ENCODE assay signal across 8 cellular contexts in genomic region chr1:8217011-8217711, GRCh38.
DNase-seq lines count a peak whose midpoint lies in the region; ATAC-seq and TF ChIP-seq lines count a peak whose summit lies in the region.

No MANE protein-coding gene starts in this region.

- H3K27ac ChIP-seq in BLaER1 treated with 17β-estradiol and CSF1 and Interleukin-3, amounts not matched to agents 10 nM and 100 nM, result peak overlapping the region in 3 of 11 experiments; percentile 7 to 36 (median 16); a peak in 4 of 22 replicates
- H3K27ac ChIP-seq in fibroblast of lung (ENCODE audit: insufficient read depth, low read length), result peak overlapping the region; percentile 78

- H3K9ac ChIP-seq in BLaER1 treated with 17β-estradiol and CSF1 and Interleukin-3, amounts not matched to agents 10 nM and 100 nM, result peak overlapping the region in 8 of 11 experiments; percentile 23 to 63 (median 49); a peak in 10 of 22 replicates
- peak overlapping the region; percentile 58 for H3K9ac ChIP-seq in fibroblast of lung (ENCODE audit: insufficient read depth, low read length)

- no peaks in the 10 kb centered on the region for H3K9me3 ChIP-seq in BLaER1 treated with 17β-estradiol and CSF1 and Interleukin-3, amounts not matched to agents 10 nM and 100 nM (replicated peaks in 1 of 11)
- no peaks in the 10 kb centered on the region for H3K9me3 ChIP-seq in fibroblast of lung (ENCODE audit: control insufficient read depth, insufficient read depth, low read depth, low read length)

- H3K27me3 ChIP-seq in BLaER1 treated with 17β-estradiol and CSF1 and Interleukin-3, amounts not matched to agents 10 nM and 100 nM, result peaks cover 32 to 65% (median 53%) of the 10 kb centered on the region in 11 experiments
- no peaks in the 10 kb centered on the region for H3K27me3 ChIP-seq in fibroblast of lung (ENCODE audit: control insufficient read depth, insufficient read depth, low read length)

- ATAC-seq in omental fat pad (ENCODE audit: low FRiP score), result peak; percentile 42
- no peak for ATAC-seq in GM19397 (IDR thresholded peaks at IDR 0.05; ENCODE audit: unreplicated experiment)

- H3K4me3 ChIP-seq in BLaER1 treated with 17β-estradiol and CSF1 and Interleukin-3, amounts not matched to agents 10 nM and 100 nM, result peak overlapping the region; percentile 28 to 64 (median 46)
- H3K4me3 ChIP-seq in fibroblast of lung (replicated peaks in 1 of 4; ENCODE audit: control extremely low read depth in 1 of 4, insufficient read depth in 1 of 4, low read depth in 3 of 4, low read length in 4 of 4), result peak overlapping the region in 1 of 4 experiments; percentile 39

- no peaks in the 10 kb centered on the region for H3K79me2 ChIP-seq in fibroblast of lung (ENCODE audit: control insufficient read depth, insufficient read depth, low read length)

- peaks cover 8 to 71% (median 28%) of the 10 kb centered on the region in 10 experiments; a peak in 19 of 20 replicates for H3K4me1 ChIP-seq in BLaER1 treated with 17β-estradiol and CSF1 and Interleukin-3, amounts not matched to agents 10 nM and 100 nM
- H3K4me1 ChIP-seq in fibroblast of lung (ENCODE audit: control insufficient read depth, extremely low read depth, insufficient read depth, low read length), result peaks cover 20% of the 10 kb centered on the region

- H4K20me1 ChIP-seq in BLaER1 treated with 17β-estradiol and CSF1 and Interleukin-3, amounts not matched to agents 10 nM and 100 nM, result no peaks in the 10 kb centered on the region; a peak in 1 of 22 replicates
- H4K20me1 ChIP-seq in fibroblast of lung (ENCODE audit: control insufficient read depth, extremely low read depth, insufficient read depth, low read length), result no peaks in the 10 kb centered on the region

- no peaks in the 10 kb centered on the region for H3K36me3 ChIP-seq in BLaER1 treated with 17β-estradiol and CSF1 and Interleukin-3, amounts not matched to agents 10 nM and 100 nM
- H3K36me3 ChIP-seq in fibroblast of lung (ENCODE audit: control insufficient read depth, insufficient read depth, low read length), result no peaks in the 10 kb centered on the region

- H2AFZ ChIP-seq in fibroblast of lung (ENCODE audit: low read length), result peak overlapping the region; percentile 61

- peak overlapping the region; percentile 65 to 95 (median 78) for H3K4me2 ChIP-seq in BLaER1 treated with 17β-estradiol and CSF1 and Interleukin-3, amounts not matched to agents 10 nM and 100 nM
- H3K4me2 ChIP-seq in fibroblast of lung (ENCODE audit: extremely low read depth, insufficient read depth, low read length), result peak overlapping the region; percentile 52

- peak; percentile 6 for DNase-seq in activated CD4-positive, alpha-beta T cell treated with anti-CD3 and anti-CD28 coated beads, Interleukin-2, amount 50 U/mL, for 1 hour
- DNase-seq in fibroblast of lung (ENCODE audit: low read depth in 2 of 2) (peak in 1 of 2 donors; percentile 36), omental fat pad (ENCODE audit: low spot score) (no peak), NCI-H146 treated with DMSO at 0.1 percent for 48 hours (lab: John Stamatoyannopoulos, UW; ENCODE audit: unreplicated experiment) (no peak), hippocampal formation (lab: John Stamatoyannopoulos, UW) (no peak), NCI-H2029 treated with DMSO at 0.1 percent for 48 hours (lab: John Stamatoyannopoulos, UW) (no peak)

- TF ChIP-seq CTCF in fibroblast of lung (conservative IDR thresholded peaks at IDR 0.05 in 1 of 2, IDR thresholded peaks at IDR 0.05 in 1 of 2; ENCODE audit: low read depth in 1 of 2, low read length in 2 of 2), result no peak
- no peak for TF ChIP-seq CTCF in omental fat pad (IDR thresholded peaks at IDR 0.05)
